Comparison of ENCODE assay signal across 1 cellular context in genomic region chr12:51848843-51849735, GRCh38.
TF ChIP-seq lines count a peak whose summit lies in the region.

No MANE protein-coding gene starts in this region.

TF ChIP-seq in SK-N-SH treated with all-trans-retinoic acid at 6 μM for 48 hours, 23 proteins besides CTCF, POLR2A, EP300 and RAD21 (continued from another document):
- TF ChIP-seq CREB5 (CRISPR knock-in tag; IDR thresholded peaks at IDR 0.05; ENCODE audit: low read depth), result no peak
- no peak for TF ChIP-seq ZNF8 (CRISPR knock-in tag; IDR thresholded peaks at IDR 0.05)
- TF ChIP-seq OSR1 (CRISPR knock-in tag; IDR thresholded peaks at IDR 0.05), result no peak
- TF ChIP-seq PATZ1 (CRISPR knock-in tag; IDR thresholded peaks at IDR 0.05; ENCODE audit: borderline replicate concordance), result no peak
- no peak for TF ChIP-seq GLIS3 (CRISPR knock-in tag; IDR thresholded peaks at IDR 0.05)
- TF ChIP-seq ZC3H10 (CRISPR knock-in tag; IDR thresholded peaks at IDR 0.05), result no peak
- TF ChIP-seq ISL1 (CRISPR knock-in tag; IDR thresholded peaks at IDR 0.05), result no peak
